Comparison of ENCODE assay signal across 1 cellular context in genomic region chr5:68838157-68838718, GRCh38.
TF ChIP-seq lines count a peak whose summit lies in the region.

No MANE protein-coding gene starts in this region.

TF ChIP-seq in K562, 482 proteins besides CTCF, POLR2A, EP300 and RAD21 (continued from another document):
- TF ChIP-seq ZBTB49 (CRISPR knock-in tag; IDR thresholded peaks at IDR 0.05; ENCODE audit: borderline replicate concordance) (no peak), HNRNPL (IDR thresholded peaks at IDR 0.05; ENCODE audit: low read depth, low read length) (no peak), ZNF277 (CRISPR knock-in tag; IDR thresholded peaks at IDR 0.05; ENCODE audit: borderline replicate concordance) (no peak), ZNF436 (CRISPR knock-in tag; IDR thresholded peaks at IDR 0.05) (no peak), SMAD1 (IDR thresholded peaks at IDR 0.05; ENCODE audit: low read depth, low read length, partially characterized antibody) (no peak), BRF2 (IDR thresholded peaks at IDR 0.05; ENCODE audit: borderline replicate concordance, insufficient read depth, insufficient read length) (no peak), ZNF445 (CRISPR knock-in tag; IDR thresholded peaks at IDR 0.05; ENCODE audit: low read depth) (no peak), BCLAF1 (IDR thresholded peaks at IDR 0.05; ENCODE audit: borderline replicate concordance in 1 of 2, control insufficient read depth in 1 of 2, low read depth in 2 of 2, low read length in 1 of 2) (no peak), CREB1 (IDR thresholded peaks at IDR 0.05) (no peak), CREB1 (CRISPR knock-in tag; IDR thresholded peaks at IDR 0.05) (no peak)
